In the genomic region with DNA sequence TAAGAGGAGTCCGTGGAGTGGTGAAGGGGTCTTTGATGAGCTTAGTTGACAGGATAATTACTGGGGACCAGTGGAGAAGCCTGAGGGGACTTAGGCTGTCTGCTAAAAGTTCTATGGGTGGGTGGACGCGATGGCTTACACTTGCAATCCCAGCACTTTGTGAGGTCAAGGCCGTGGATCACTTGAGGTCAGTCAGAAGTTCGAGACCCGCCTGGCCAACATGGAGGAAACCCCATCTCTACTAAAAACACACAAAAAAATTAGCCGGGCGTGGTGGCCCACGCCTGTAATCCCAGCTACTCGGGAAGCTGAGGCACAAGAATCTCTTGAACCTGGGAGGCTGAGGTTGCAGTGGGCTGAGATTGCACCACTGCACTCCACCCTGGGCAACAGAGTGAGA, we compare ENCODE assay signal across 6 cellular contexts. TPM values are rescaled to one million over a fixed set of nuclear protein-coding genes. Genes with fewer than 3 reads are reported as not detected.
DNase-seq lines count a peak whose midpoint lies in the region; ATAC-seq and TF ChIP-seq lines count a peak whose summit lies in the region.
"Not testable (repeated sequence)": the region's sequence is repeated elsewhere in the genome, so short reads cannot be mapped to it uniquely, and the experiment has no call there.

No MANE protein-coding gene starts in this region.

- not testable (repeated sequence) for H3K9me3 Mint-ChIP-seq in activated T-helper 1 cell treated with anti-CD3 and anti-CD28 coated beads, Interleukin-12 subunit alpha, Interleukin-12 subunit beta, Interleukin-2, Interleukin-4 antibody, amounts not matched to agents 30 ng/mL and 10 ng/mL and 1 ng/mL, durations not matched to agents 14 hours and 24 hours and 36 hours; memory B cell

- intact Hi-C loops in activated T-helper 1 cell treated with anti-CD3 and anti-CD28 coated beads, Interleukin-12 subunit alpha, Interleukin-12 subunit beta, Interleukin-2, Interleukin-4 antibody, amounts not matched to agents 30 ng/mL and 10 ng/mL and 1 ng/mL, durations not matched to agents 14 hours and 24 hours and 36 hours (cut with micrococcal nuclease): loop anchor here (2.0 to 10.0 kb wide), 2 partner anchors 68 to 980 kb away; partner anchors contain the start of gene HNRNPUL1

- not testable (repeated sequence) for H3K9me3 ChIP-seq in AG04450 (ENCODE audit: control insufficient read depth, insufficient read depth, low read length); Loucy (ENCODE audit: insufficient read depth, low read depth, low read length); effector memory CD4-positive, alpha-beta T cell (ENCODE audit: control insufficient read depth, low read length); skeletal muscle satellite cell (replicated peaks; ENCODE audit: low read length)

- TF ChIP-seq CTCF in AG04450 (IDR thresholded peaks at IDR 0.05; ENCODE audit: low read depth, low read length); Loucy (conservative IDR thresholded peaks at IDR 0.05; ENCODE audit: low read length): not testable (repeated sequence)

- CTCF ChIA-PET in AG04450 (lab: Charles Lee): interaction anchor here (0.5 to 8.4 kb wide), 12 partner anchors 12 to 193 kb away, joined by 3 to 118 read pairs (median 4); no protein-coding TSS in a partner anchor

- peak overlapping the region; percentile 91 for H3K27ac Mint-ChIP-seq in activated T-helper 1 cell treated with anti-CD3 and anti-CD28 coated beads, Interleukin-12 subunit alpha, Interleukin-12 subunit beta, Interleukin-2, Interleukin-4 antibody, amounts not matched to agents 30 ng/mL and 10 ng/mL and 1 ng/mL, durations not matched to agents 14 hours and 24 hours and 36 hours
- peak overlapping the region; percentile 83 for H3K27ac Mint-ChIP-seq in memory B cell

- H3K79me2 ChIP-seq in Loucy (ENCODE audit: insufficient read depth, low read length): peaks cover 26% of the 10 kb centered on the region

- H3K9me2 ChIP-seq in Loucy (replicated peaks; ENCODE audit: low read depth, low read length): not testable (repeated sequence)

- peak overlapping the region; percentile 92 for H3K4me3 Mint-ChIP-seq in activated T-helper 1 cell treated with anti-CD3 and anti-CD28 coated beads, Interleukin-12 subunit alpha, Interleukin-12 subunit beta, Interleukin-2, Interleukin-4 antibody, amounts not matched to agents 30 ng/mL and 10 ng/mL and 1 ng/mL, durations not matched to agents 14 hours and 24 hours and 36 hours
- not testable (repeated sequence) for H3K4me3 Mint-ChIP-seq in memory B cell

- H3F3A ChIP-seq in Loucy (ENCODE audit: low read depth): not testable (repeated sequence)

- H3K4me1 Mint-ChIP-seq in activated T-helper 1 cell treated with anti-CD3 and anti-CD28 coated beads, Interleukin-12 subunit alpha, Interleukin-12 subunit beta, Interleukin-2, Interleukin-4 antibody, amounts not matched to agents 30 ng/mL and 10 ng/mL and 1 ng/mL, durations not matched to agents 14 hours and 24 hours and 36 hours (ENCODE audit: low read depth): peaks cover 43% of the 10 kb centered on the region
- peaks cover 16% of the 10 kb centered on the region for H3K4me1 Mint-ChIP-seq in memory B cell

- not testable (repeated sequence) for H4K20me1 ChIP-seq in Loucy (ENCODE audit: insufficient read depth, low read length, poor library complexity, severe bottlenecking)

- peak overlapping the region; percentile 65 for H3K27ac ChIP-seq in AG04450 (ENCODE audit: low read depth, low read length)
- peak overlapping the region; percentile 77 for H3K27ac ChIP-seq in effector memory CD4-positive, alpha-beta T cell (ENCODE audit: insufficient read depth, low read length, poor library complexity, severe bottlenecking)

- H2AFZ ChIP-seq in Loucy (ENCODE audit: low read length): peak overlapping the region; percentile 74

- not testable (repeated sequence) for H3K36me3 ChIP-seq in Loucy (ENCODE audit: insufficient read depth, low read length); effector memory CD4-positive, alpha-beta T cell (ENCODE audit: control insufficient read depth, insufficient read depth, low read length)
- peaks cover 22% of the 10 kb centered on the region for H3K36me3 ChIP-seq in skeletal muscle satellite cell (ENCODE audit: insufficient read depth, low read length)

- H3K4me2 ChIP-seq in Loucy (ENCODE audit: low read depth, low read length, poor library complexity, severe bottlenecking) (peak overlapping the region; percentile 90), skeletal muscle satellite cell (ENCODE audit: low read length) (peak overlapping the region; percentile 88)

- H3K36me3 Mint-ChIP-seq in activated T-helper 1 cell treated with anti-CD3 and anti-CD28 coated beads, Interleukin-12 subunit alpha, Interleukin-12 subunit beta, Interleukin-2, Interleukin-4 antibody, amounts not matched to agents 30 ng/mL and 10 ng/mL and 1 ng/mL, durations not matched to agents 14 hours and 24 hours and 36 hours (ENCODE audit: low read depth); memory B cell: not testable (repeated sequence)

- H3K27me3 Mint-ChIP-seq in activated T-helper 1 cell treated with anti-CD3 and anti-CD28 coated beads, Interleukin-12 subunit alpha, Interleukin-12 subunit beta, Interleukin-2, Interleukin-4 antibody, amounts not matched to agents 30 ng/mL and 10 ng/mL and 1 ng/mL, durations not matched to agents 14 hours and 24 hours and 36 hours (ENCODE audit: insufficient read depth); memory B cell: not testable (repeated sequence)

- not testable (repeated sequence) for ATAC-seq in memory B cell (ENCODE audit: low read depth)

- H3K9ac ChIP-seq in Loucy (ENCODE audit: low read depth, low read length, poor library complexity, severe bottlenecking) (peak overlapping the region; percentile 35), skeletal muscle satellite cell (ENCODE audit: low read depth, low read length) (peak overlapping the region; percentile 21)

- not testable (repeated sequence) for H3K27me3 ChIP-seq in AG04450 (ENCODE audit: control insufficient read depth, insufficient read depth, low read length); Loucy (ENCODE audit: insufficient read depth, low read length, poor library complexity, severe bottlenecking); effector memory CD4-positive, alpha-beta T cell (replicated peaks; ENCODE audit: control insufficient read depth, insufficient read depth, low read length, poor library complexity, severe bottlenecking); skeletal muscle satellite cell (ENCODE audit: control insufficient read depth, insufficient read depth, low read length)

- H3K4me1 ChIP-seq in Loucy (ENCODE audit: insufficient read depth, low read length, poor library complexity, severe bottlenecking): peaks cover 21% of the 10 kb centered on the region
- H3K4me1 ChIP-seq in effector memory CD4-positive, alpha-beta T cell (ENCODE audit: control insufficient read depth, insufficient read depth, low read length, poor library complexity, severe bottlenecking): peaks cover 25% of the 10 kb centered on the region
- peaks cover 35% of the 10 kb centered on the region for H3K4me1 ChIP-seq in skeletal muscle satellite cell (ENCODE audit: control insufficient read depth, insufficient read depth, low read length)

- POLR2A ChIA-PET in AG04450 (lab: Yijun Ruan, JAX): interaction anchor here (0.5 to 1.0 kb wide), 2 partner anchors 11 to 35 kb away, joined by 3 to 11 read pairs; no protein-coding TSS in a partner anchor

- H3K4me3 ChIP-seq in AG04450 (ENCODE audit: low read depth, low read length); effector memory CD4-positive, alpha-beta T cell (ENCODE audit: insufficient read depth, low read depth, low read length, poor library complexity, severe bottlenecking): not testable (repeated sequence)
- peak overlapping the region; percentile 78 for H3K4me3 ChIP-seq in Loucy (ENCODE audit: low read length, poor library complexity, severe bottlenecking)
- peak overlapping the region; percentile 85 for H3K4me3 ChIP-seq in skeletal muscle satellite cell (ENCODE audit: low read length)

- not testable (repeated sequence) for DNase-seq in AG04450 (ENCODE audit: low read depth, low spot score); activated T-helper 1 cell treated with anti-CD3 and anti-CD28 coated beads, Interleukin-12 subunit alpha, Interleukin-12 subunit beta, Interleukin-2, Interleukin-4 antibody, amounts not matched to agents 30 ng/mL and 10 ng/mL and 1 ng/mL, durations not matched to agents 14 hours and 24 hours and 36 hours (ENCODE audit: low spot score); effector memory CD4-positive, alpha-beta T cell; memory B cell (ENCODE audit: low spot score in 2 of 2)

RNA-seq across cellular contexts. Expression of gene GSK3A, which starts 2.8 kb away (rescaled TPM):
- 20.1 and 27.3 TPM in 2 replicates for polyA plus RNA-seq in AG04450 (2011; rRNA removed)
- 20.9 and 28.6 TPM in 2 replicates for polyA minus RNA-seq in AG04450 (2011; rRNA and poly(A)+ RNA removed)
- 56.6 and 57.2 TPM in 2 replicates for total RNA-seq in activated T-helper 1 cell treated with anti-CD3 and anti-CD28 coated beads, Interleukin-12 subunit alpha, Interleukin-12 subunit beta, Interleukin-2, Interleukin-4 antibody, amounts not matched to agents 30 ng/mL and 10 ng/mL and 1 ng/mL, durations not matched to agents 14 hours and 24 hours and 36 hours
- 21.4 and 22.3 TPM in 2 replicates for total RNA-seq in skeletal muscle satellite cell (2012; rRNA removed)

RNA-seq across cellular contexts. Expression of gene ERF, which starts 9.7 kb away (rescaled TPM):
- polyA plus RNA-seq in AG04450 (2011; rRNA removed): 29.4 and 31.1 TPM in 2 replicates
- 45.7 and 49.3 TPM in 2 replicates for polyA minus RNA-seq in AG04450 (2011; rRNA and poly(A)+ RNA removed)
- total RNA-seq in activated T-helper 1 cell treated with anti-CD3 and anti-CD28 coated beads, Interleukin-12 subunit alpha, Interleukin-12 subunit beta, Interleukin-2, Interleukin-4 antibody, amounts not matched to agents 30 ng/mL and 10 ng/mL and 1 ng/mL, durations not matched to agents 14 hours and 24 hours and 36 hours: 71.9 and 78.4 TPM in 2 replicates
- 26.6 and 46.1 TPM in 2 replicates for total RNA-seq in skeletal muscle satellite cell (2012; rRNA removed)

RNA-seq across cellular contexts. Expression of gene CIC, which starts 23.8 kb away (rescaled TPM):
- polyA plus RNA-seq in AG04450 (2011; rRNA removed): 2.9 and 4.2 TPM in 2 replicates
- 5.1 and 6.2 TPM in 2 replicates for polyA minus RNA-seq in AG04450 (2011; rRNA and poly(A)+ RNA removed)
- total RNA-seq in activated T-helper 1 cell treated with anti-CD3 and anti-CD28 coated beads, Interleukin-12 subunit alpha, Interleukin-12 subunit beta, Interleukin-2, Interleukin-4 antibody, amounts not matched to agents 30 ng/mL and 10 ng/mL and 1 ng/mL, durations not matched to agents 14 hours and 24 hours and 36 hours: 66.9 and 68.0 TPM in 2 replicates
- 18.8 and 21.8 TPM in 2 replicates for total RNA-seq in skeletal muscle satellite cell (2012; rRNA removed)

RNA-seq across cellular contexts. Expression of gene ZNF526, which starts 25.1 kb away (rescaled TPM):
- 4.6 and 5.4 TPM in 2 replicates for polyA plus RNA-seq in AG04450 (2011; rRNA removed)
- 14.3 and 16.1 TPM in 2 replicates for polyA minus RNA-seq in AG04450 (2011; rRNA and poly(A)+ RNA removed)
- 18.4 and 18.5 TPM in 2 replicates for total RNA-seq in activated T-helper 1 cell treated with anti-CD3 and anti-CD28 coated beads, Interleukin-12 subunit alpha, Interleukin-12 subunit beta, Interleukin-2, Interleukin-4 antibody, amounts not matched to agents 30 ng/mL and 10 ng/mL and 1 ng/mL, durations not matched to agents 14 hours and 24 hours and 36 hours
- 13.7 and 17.3 TPM in 2 replicates for total RNA-seq in skeletal muscle satellite cell (2012; rRNA removed)

RNA-seq across cellular contexts. Expression of gene DEDD2, which starts 27.8 kb away (rescaled TPM):
- 11.8 and 13.8 TPM in 2 replicates for polyA plus RNA-seq in AG04450 (2011; rRNA removed)
- 7.3 and 10.0 TPM in 2 replicates for polyA minus RNA-seq in AG04450 (2011; rRNA and poly(A)+ RNA removed)
- total RNA-seq in activated T-helper 1 cell treated with anti-CD3 and anti-CD28 coated beads, Interleukin-12 subunit alpha, Interleukin-12 subunit beta, Interleukin-2, Interleukin-4 antibody, amounts not matched to agents 30 ng/mL and 10 ng/mL and 1 ng/mL, durations not matched to agents 14 hours and 24 hours and 36 hours: 36.9 and 37.9 TPM in 2 replicates
- 20.3 and 22.7 TPM in 2 replicates for total RNA-seq in skeletal muscle satellite cell (2012; rRNA removed)
